ENCODE assay signal across 1 cellular context in genomic region chr1:183025782-183026774, GRCh38.
TF ChIP-seq lines count a peak whose summit lies in the region.

No MANE protein-coding gene starts in this region.

TF ChIP-seq in HEK293, 187 proteins besides CTCF, POLR2A, EP300 and RAD21 (continued from another document and continues in another):
- TF ChIP-seq TSHZ1 (tag by site-specific recombination; IDR thresholded peaks at IDR 0.05; ENCODE audit: borderline replicate concordance) (peak; percentile 98), SP2 (tag by site-specific recombination; IDR thresholded peaks at IDR 0.05) (no peak; the same call in 1 of the 2 replicates), SETDB1 (IDR thresholded peaks at IDR 0.05; ENCODE audit: insufficient read length, low read length) (no peak), ZNF324 (tag by site-specific recombination; IDR thresholded peaks at IDR 0.05) (no peak), ZNF521 (tag by site-specific recombination; IDR thresholded peaks at IDR 0.05) (no peak), WT1 (tag by site-specific recombination; IDR thresholded peaks at IDR 0.05) (peak; percentile 100), ZNF354C (tag by site-specific recombination; IDR thresholded peaks at IDR 0.05; ENCODE audit: borderline replicate concordance, low read depth) (no peak), ZNF398 (tag by site-specific recombination; IDR thresholded peaks at IDR 0.05) (peak; percentile 80), BCL11B (tag by site-specific recombination; IDR thresholded peaks at IDR 0.05; ENCODE audit: low read depth) (peak; percentile 82), ZNF558 (tag by site-specific recombination; IDR thresholded peaks at IDR 0.05) (0 out of 2 replicates have a peak, but pooled peaks have one; percentile 7), ZFP3 (tag by site-specific recombination; IDR thresholded peaks at IDR 0.05; ENCODE audit: low read depth) (no peak), ZNF248 (tag by site-specific recombination; IDR thresholded peaks at IDR 0.05) (no peak), ZNF555 (tag by site-specific recombination; conservative IDR thresholded peaks at IDR 0.05) (no peak), ZNF473 (tag by site-specific recombination; IDR thresholded peaks at IDR 0.05) (no peak), YY2 (tag by site-specific recombination; IDR thresholded peaks at IDR 0.05) (no peak), ZNF580 (tag by site-specific recombination; IDR thresholded peaks at IDR 0.05) (peak; percentile 96), ZSCAN18 (tag by site-specific recombination; IDR thresholded peaks at IDR 0.05) (no peak), ZNF776 (tag by site-specific recombination; IDR thresholded peaks at IDR 0.05; ENCODE audit: borderline replicate concordance) (no peak), SALL2 (tag by site-specific recombination; IDR thresholded peaks at IDR 0.05; ENCODE audit: borderline replicate concordance) (no peak), ZEB2 (tag by site-specific recombination; IDR thresholded peaks at IDR 0.05) (peak; percentile 61), KLF10 (tag by site-specific recombination; IDR thresholded peaks at IDR 0.05) (peak; percentile 73), ZNF174 (tag by site-specific recombination; IDR thresholded peaks at IDR 0.05) (no peak), ZNF449 (tag by site-specific recombination; IDR thresholded peaks at IDR 0.05) (0 out of 2 replicates have a peak, but pooled peaks have one; percentile 6), ZNF626 (tag by site-specific recombination; IDR thresholded peaks at IDR 0.05) (no peak), ZBTB26 (tag by site-specific recombination; optimal IDR thresholded peaks at IDR 0.05) (no peak), ZNF10 (tag by site-specific recombination; IDR thresholded peaks at IDR 0.05) (peak; percentile 51; the same call in 1 of the 2 replicates), ZNF350 (tag by site-specific recombination; IDR thresholded peaks at IDR 0.05) (no peak), PATZ1 (tag by site-specific recombination; IDR thresholded peaks at IDR 0.05) (peak; percentile 87), ZNF510 (tag by site-specific recombination; IDR thresholded peaks at IDR 0.05; ENCODE audit: insufficient replicate concordance) (no peak), ZNF843 (tag by site-specific recombination; IDR thresholded peaks at IDR 0.05) (peak; percentile 94), ZNF302 (tag by site-specific recombination; IDR thresholded peaks at IDR 0.05; ENCODE audit: low read depth) (no peak), ZNF621 (tag by site-specific recombination; IDR thresholded peaks at IDR 0.05) (no peak), ZNF311 (tag by site-specific recombination; IDR thresholded peaks at IDR 0.05; ENCODE audit: borderline replicate concordance) (no peak), PRDM6 (tag by site-specific recombination; IDR thresholded peaks at IDR 0.05) (peak; percentile 86), GLI2 (tag by site-specific recombination; IDR thresholded peaks at IDR 0.05; ENCODE audit: borderline replicate concordance, low read depth) (peak; percentile 63), ZNF560 (tag by site-specific recombination; IDR thresholded peaks at IDR 0.05; ENCODE audit: borderline replicate concordance) (no peak), REST (tag by site-specific recombination; IDR thresholded peaks at IDR 0.05) (no peak), PRDM1 (tag by site-specific recombination; IDR thresholded peaks at IDR 0.05) (peak; percentile 74; the same call in 1 of the 2 replicates), ZNF274 (IDR thresholded peaks at IDR 0.05; ENCODE audit: low read length) (no peak), ZNF274 (tag by site-specific recombination; IDR thresholded peaks at IDR 0.05; ENCODE audit: borderline replicate concordance) (no peak), ZNF791 (tag by site-specific recombination; IDR thresholded peaks at IDR 0.05) (no peak), ZNF114 (tag by site-specific recombination; IDR thresholded peaks at IDR 0.05) (no peak), HOXC10 (CRISPR knock-in tag; IDR thresholded peaks at IDR 0.05) (no peak), ZNF670 (tag by site-specific recombination; IDR thresholded peaks at IDR 0.05; ENCODE audit: low read depth) (no peak), ZNF645 (tag by site-specific recombination; IDR thresholded peaks at IDR 0.05) (no peak), ZNF707 (tag by site-specific recombination; IDR thresholded peaks at IDR 0.05) (no peak), YY1 (tag by site-specific recombination; IDR thresholded peaks at IDR 0.05) (no peak), ZXDB (tag by site-specific recombination; IDR thresholded peaks at IDR 0.05) (peak; percentile 84)
